8 cellular contexts compared by ENCODE assay signal in the genomic region with DNA sequence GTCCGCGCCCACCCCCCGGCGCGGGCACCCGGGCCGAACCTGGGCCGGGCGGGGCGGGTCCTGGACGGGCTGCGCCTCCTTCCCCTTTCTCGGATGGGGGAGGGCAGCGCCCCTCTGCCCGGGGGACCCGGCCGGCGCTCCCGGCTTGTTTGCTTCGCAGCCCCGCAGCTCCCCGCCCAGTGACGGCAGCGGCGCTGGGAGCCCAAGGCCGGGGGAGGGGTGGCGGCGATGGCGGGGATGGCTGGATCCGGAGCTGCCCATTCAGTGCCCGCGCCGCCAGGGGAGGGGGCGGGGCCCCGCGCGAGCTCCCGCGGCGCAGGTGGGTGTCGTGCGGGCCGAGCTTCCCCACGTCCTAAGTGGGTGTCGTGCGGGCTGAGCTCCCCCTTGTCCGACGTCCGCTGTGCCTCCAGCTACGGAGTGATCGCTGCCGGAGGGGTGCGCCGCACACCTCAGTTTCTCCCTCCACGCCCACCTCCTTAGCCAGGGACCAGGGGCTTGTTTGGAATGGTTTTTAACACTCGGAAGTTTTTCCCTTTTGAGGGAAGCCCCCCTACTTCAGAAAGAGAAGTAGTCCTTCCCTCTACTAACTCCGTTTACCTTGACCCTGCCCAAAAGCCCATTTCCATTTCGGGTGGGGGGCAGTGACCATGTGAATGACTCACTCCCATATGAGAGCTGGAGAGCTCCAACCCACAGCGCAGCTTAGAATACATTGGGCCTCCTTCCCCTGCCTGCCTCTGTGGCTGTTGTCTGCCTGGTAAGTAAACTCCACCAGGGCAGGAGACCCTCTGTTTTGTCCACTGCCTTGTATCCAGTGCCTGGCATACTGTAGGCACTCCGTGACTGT. TPM values are rescaled to one million over a fixed set of nuclear protein-coding genes. Genes with fewer than 3 reads are reported as not detected.
A peak's percentile ranks its signal among the peaks of the same experiment; 100 is the strongest.
DNase-seq lines count a peak whose midpoint lies in the region; ATAC-seq and TF ChIP-seq lines count a peak whose summit lies in the region.

No MANE protein-coding gene starts in this region.

- H3K4me3 ChIP-seq in WI38 (ENCODE audit: low read depth, low read length), result peak overlapping the region; percentile 87

- H3K27me3 Mint-ChIP-seq in IgD-negative memory B cell, result no peaks in the 10 kb centered on the region

- no peaks in the 10 kb centered on the region for H3K27me3 ChIP-seq in layer of hippocampus (ENCODE audit: control insufficient read depth, insufficient read depth, low read length)

- H3K27ac ChIP-seq in layer of hippocampus (ENCODE audit: low read depth, low read length), result peak overlapping the region; percentile 77

- DNase-seq in NCI-H345 (lab: John Stamatoyannopoulos, UW) (peak; percentile 58), NCI-H345 treated with DMSO at 0.1 percent for 48 hours (lab: John Stamatoyannopoulos, UW; ENCODE audit: unreplicated experiment) (no peak), cerebellar cortex (ENCODE audit: low spot score) (peak; percentile 47)
- peak; percentile 76 for DNase-seq in stimulated activated CD4-positive, alpha-beta T cell treated with anti-CD3 and anti-CD28 coated beads, Interleukin-15, amount 100 ng/mL, for 24 hours

- peak overlapping the region; percentile 91 to 97 (median 96) for H3K4me3 Mint-ChIP-seq in IgD-negative memory B cell

- peaks cover 14 to 23% (median 17%) of the 10 kb centered on the region in 3 donors for H3K4me1 Mint-ChIP-seq in IgD-negative memory B cell

- H3K27ac Mint-ChIP-seq in IgD-negative memory B cell, result peak overlapping the region; percentile 56 to 93 (median 71)

- ATAC-seq in GM21381 (IDR thresholded peaks at IDR 0.05; ENCODE audit: unreplicated experiment), result no peak

- H3K36me3 Mint-ChIP-seq in IgD-negative memory B cell, result peaks cover 1% of the 10 kb centered on the region

- no peak for TF ChIP-seq CTCF in WI38 (IDR thresholded peaks at IDR 0.05; ENCODE audit: low read depth, low read length)

- no peaks in the 10 kb centered on the region for H3K9me3 Mint-ChIP-seq in IgD-negative memory B cell

RNA-seq across cellular contexts. Expression of a gene that starts 0.7 kb away (rescaled TPM):
- 8.0 TPM for polyA plus RNA-seq in IgD-negative memory B cell

RNA-seq across cellular contexts. Expression of a gene that starts 1.8 kb away (rescaled TPM):
- polyA plus RNA-seq in IgD-negative memory B cell, result 19.9 TPM

RNA-seq across cellular contexts. Expression of a gene that starts 34.3 kb away (rescaled TPM):
- polyA plus RNA-seq in IgD-negative memory B cell, result 3.4 TPM

RNA-seq across cellular contexts. Expression of a gene that starts 34.4 kb away (rescaled TPM):
- 5.9 TPM for polyA plus RNA-seq in IgD-negative memory B cell
